Comparison of ENCODE assay signal across 1 cellular context in genomic region chr3:126179825-126180476, GRCh38.
A peak's percentile ranks its signal among the peaks of the same experiment; 100 is the strongest.
TF ChIP-seq lines count a peak whose summit lies in the region.

No MANE protein-coding gene starts in this region.

TF ChIP-seq in HepG2, 621 proteins besides CTCF, POLR2A, EP300 and RAD21 (continued from another document and continues in another):
- TF ChIP-seq SAP130 (CRISPR knock-in tag; IDR thresholded peaks at IDR 0.05; ENCODE audit: low read depth), result peak; percentile 78
- TF ChIP-seq ZNF460 (CRISPR knock-in tag; IDR thresholded peaks at IDR 0.05; ENCODE audit: borderline replicate concordance), result no peak
- TF ChIP-seq YEATS4 (CRISPR knock-in tag; IDR thresholded peaks at IDR 0.05; ENCODE audit: borderline replicate concordance), result 0 out of 2 replicates have a peak, but pooled peaks have one; percentile 18
- TF ChIP-seq PHF21A (CRISPR knock-in tag; IDR thresholded peaks at IDR 0.05), result no peak; the same call in 1 of the 2 replicates
- TF ChIP-seq RBFOX2 (IDR thresholded peaks at IDR 0.05; ENCODE audit: low read depth, low read length), result peak; percentile 84; the same call in 1 of the 2 replicates
- 0 out of 2 replicates have a peak, but pooled peaks have one; percentile 33 for TF ChIP-seq PCBP1 (IDR thresholded peaks at IDR 0.05; ENCODE audit: borderline replicate concordance, low read depth, low read length)
- peak; percentile 97; the same call in 1 of the 2 replicates for TF ChIP-seq KLF11 (CRISPR knock-in tag; IDR thresholded peaks at IDR 0.05)
- TF ChIP-seq ZNF224 (CRISPR knock-in tag; IDR thresholded peaks at IDR 0.05), result no peak
- peak; percentile 89 for TF ChIP-seq ZNF629 (CRISPR knock-in tag; conservative IDR thresholded peaks at IDR 0.05)
- peak; percentile 59 for TF ChIP-seq POLR2G (IDR thresholded peaks at IDR 0.05; ENCODE audit: low read depth, low read length)
- TF ChIP-seq ZKSCAN5 (CRISPR knock-in tag; IDR thresholded peaks at IDR 0.05), result no peak
- no peak for TF ChIP-seq ARNT (IDR thresholded peaks at IDR 0.05)
- peak; percentile 72; the same call in 1 of the 2 replicates for TF ChIP-seq ZNF558 (CRISPR knock-in tag; IDR thresholded peaks at IDR 0.05; ENCODE audit: borderline replicate concordance)
- no peak for TF ChIP-seq HIVEP1 (CRISPR knock-in tag; IDR thresholded peaks at IDR 0.05)
- peak; percentile 86 for TF ChIP-seq NFYC (CRISPR knock-in tag; IDR thresholded peaks at IDR 0.05)
- 0 out of 2 replicates have a peak, but pooled peaks have one; percentile 10 for TF ChIP-seq TFAP4 (IDR thresholded peaks at IDR 0.05; ENCODE audit: borderline replicate concordance, low read depth)
- TF ChIP-seq ZFP37 (CRISPR knock-in tag; IDR thresholded peaks at IDR 0.05; ENCODE audit: borderline replicate concordance), result no peak
- TF ChIP-seq AGO2 (optimal IDR thresholded peaks at IDR 0.05; ENCODE audit: low read depth, low read length), result peak; percentile 78
- peak; percentile 10; the same call in 1 of the 3 replicates for TF ChIP-seq MXI1 (IDR thresholded peaks at IDR 0.05; ENCODE audit: borderline replicate concordance, low read depth, low read length)
- TF ChIP-seq RFXAP (CRISPR knock-in tag; IDR thresholded peaks at IDR 0.05; ENCODE audit: borderline replicate concordance), result 0 out of 2 replicates have a peak, but pooled peaks have one; percentile 29
- TF ChIP-seq ZNF441 (CRISPR knock-in tag; IDR thresholded peaks at IDR 0.05; ENCODE audit: borderline replicate concordance), result no peak
- peak; percentile 55; the same call in 1 of the 2 replicates for TF ChIP-seq ETS1 (CRISPR knock-in tag; IDR thresholded peaks at IDR 0.05)
- 0 out of 2 replicates have a peak, but pooled peaks have one; percentile 2 for TF ChIP-seq MYPOP (CRISPR knock-in tag; IDR thresholded peaks at IDR 0.05)
- peak; percentile 60; the same call in 1 of the 2 replicates for TF ChIP-seq THAP7 (CRISPR knock-in tag; IDR thresholded peaks at IDR 0.05)
- TF ChIP-seq SP4 (CRISPR knock-in tag; IDR thresholded peaks at IDR 0.05), result peak; percentile 37; the same call in 1 of the 2 replicates
- peak; percentile 37; the same call in 1 of the 2 replicates for TF ChIP-seq TGIF2 (CRISPR knock-in tag; IDR thresholded peaks at IDR 0.05)
- TF ChIP-seq DMTF1 (CRISPR knock-in tag; IDR thresholded peaks at IDR 0.05), result no peak
- no peak for TF ChIP-seq HOXA7 (CRISPR knock-in tag; IDR thresholded peaks at IDR 0.05)
- TF ChIP-seq CC2D1A (CRISPR knock-in tag; IDR thresholded peaks at IDR 0.05), result no peak
- no peak for TF ChIP-seq ZNF572 (CRISPR knock-in tag; IDR thresholded peaks at IDR 0.05)
- TF ChIP-seq ARID4A (CRISPR knock-in tag; IDR thresholded peaks at IDR 0.05; ENCODE audit: borderline replicate concordance), result peak; percentile 56; the same call in 1 of the 2 replicates
- 0 out of 2 replicates have a peak, but pooled peaks have one; percentile 11 for TF ChIP-seq CBFB (CRISPR knock-in tag; IDR thresholded peaks at IDR 0.05)
- TF ChIP-seq MAZ (IDR thresholded peaks at IDR 0.05; ENCODE audit: borderline replicate concordance, low read depth, low read length), result no peak
- TF ChIP-seq MAZ (CRISPR knock-in tag; IDR thresholded peaks at IDR 0.05; ENCODE audit: low read depth), result peak; percentile 17; the same call in 1 of the 2 replicates
- TF ChIP-seq HNRNPL (IDR thresholded peaks at IDR 0.05; ENCODE audit: low read depth, low read length), result 0 out of 2 replicates have a peak, but pooled peaks have one; percentile 37
- TF ChIP-seq ZNF205 (CRISPR knock-in tag; IDR thresholded peaks at IDR 0.05), result peak; percentile 50; the same call in 1 of the 2 replicates
- TF ChIP-seq KMT2A (CRISPR knock-in tag; IDR thresholded peaks at IDR 0.05), result no peak; the same call in 1 of the 2 replicates
- TF ChIP-seq ZNF724P (CRISPR knock-in tag; IDR thresholded peaks at IDR 0.05; ENCODE audit: borderline replicate concordance), result 0 out of 2 replicates have a peak, but pooled peaks have one; percentile 18
- no peak for TF ChIP-seq ZNF567 (CRISPR knock-in tag; IDR thresholded peaks at IDR 0.05; ENCODE audit: borderline replicate concordance)
- TF ChIP-seq ZBTB7A (CRISPR knock-in tag; IDR thresholded peaks at IDR 0.05), result peak; percentile 39; the same call in 1 of the 2 replicates
- TF ChIP-seq NFYB (CRISPR knock-in tag; IDR thresholded peaks at IDR 0.05), result peak; percentile 87
- TF ChIP-seq KLF12 (CRISPR knock-in tag; IDR thresholded peaks at IDR 0.05; ENCODE audit: borderline replicate concordance), result peak; percentile 28
- TF ChIP-seq ZNF263 (CRISPR knock-in tag; IDR thresholded peaks at IDR 0.05), result 0 out of 2 replicates have a peak, but pooled peaks have one; percentile 9
- TF ChIP-seq PHF20 (CRISPR knock-in tag; IDR thresholded peaks at IDR 0.05), result 0 out of 2 replicates have a peak, but pooled peaks have one; percentile 30
- TF ChIP-seq SMAD1 (CRISPR knock-in tag; IDR thresholded peaks at IDR 0.05; ENCODE audit: borderline replicate concordance, low read depth), result no peak
- TF ChIP-seq PHB2 (IDR thresholded peaks at IDR 0.05; ENCODE audit: partially characterized antibody), result no peak
- no peak for TF ChIP-seq ZNF674 (CRISPR knock-in tag; IDR thresholded peaks at IDR 0.05; ENCODE audit: low read depth)
- TF ChIP-seq JUNB (CRISPR knock-in tag; IDR thresholded peaks at IDR 0.05; ENCODE audit: borderline replicate concordance), result no peak
- TF ChIP-seq E2F5 (CRISPR knock-in tag; conservative IDR thresholded peaks at IDR 0.05), result no peak
- peak; percentile 32 for TF ChIP-seq YY1 (IDR thresholded peaks at IDR 0.05; ENCODE audit: insufficient read depth, insufficient replicate concordance, low read depth, low read length)
- TF ChIP-seq CERS6 (CRISPR knock-in tag; IDR thresholded peaks at IDR 0.05), result 0 out of 2 replicates have a peak, but pooled peaks have one; percentile 42
- no peak for TF ChIP-seq DRAP1 (CRISPR knock-in tag; IDR thresholded peaks at IDR 0.05)
- peak; percentile 5; the same call in 1 of the 2 replicates for TF ChIP-seq MYC (CRISPR knock-in tag; IDR thresholded peaks at IDR 0.05; ENCODE audit: borderline replicate concordance)
- TF ChIP-seq ZNF777 (CRISPR knock-in tag; IDR thresholded peaks at IDR 0.05), result peak; percentile 42
